Comparison of ENCODE assay signal across 9 cellular contexts in the genomic region with DNA sequence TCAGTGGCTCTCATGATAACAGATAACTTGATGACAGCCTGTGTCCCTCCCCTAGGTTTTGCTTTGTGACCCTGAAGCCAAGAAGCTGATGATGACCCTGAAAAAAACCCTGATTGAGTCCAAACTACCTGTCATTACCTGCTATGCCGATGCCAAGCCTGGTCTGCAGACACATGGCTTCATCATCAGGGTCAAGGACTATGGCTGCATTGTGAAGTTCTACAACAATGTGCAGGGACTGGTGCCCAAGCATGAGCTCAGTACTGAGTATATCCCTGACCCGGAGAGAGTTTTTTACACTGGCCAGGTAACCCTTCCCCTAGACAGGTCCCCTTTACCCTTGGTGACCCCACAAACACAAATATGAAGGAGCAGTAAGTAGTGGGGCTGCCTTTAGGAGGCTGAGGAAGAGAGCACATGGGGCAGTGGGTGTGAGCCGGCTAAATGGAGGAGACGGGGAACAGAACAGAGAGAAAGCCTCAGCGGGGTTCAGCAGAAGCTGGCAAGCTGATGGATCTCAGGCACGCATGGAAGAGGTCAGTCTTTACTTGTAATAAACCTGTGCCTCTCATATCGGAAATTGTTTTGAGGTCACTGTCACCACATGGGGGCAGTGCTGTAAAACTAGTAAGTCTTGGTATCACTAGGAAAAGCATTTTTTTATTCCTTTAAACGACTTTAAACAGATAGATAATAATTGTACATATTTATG. TPM values are rescaled to one million over a fixed set of nuclear protein-coding genes. Genes with fewer than 3 reads are reported as not detected.
A peak's percentile ranks its signal among the peaks of the same experiment; 100 is the strongest.
DNase-seq lines count a peak whose midpoint lies in the region; ATAC-seq and TF ChIP-seq lines count a peak whose summit lies in the region.
"Had no signal": no experiment of that assay in that cellular context is flagged by ENCODE, and none has a peak within 500 bp of the region (broad histone marks: within the 10 kb centered on the region; RNA-seq: fewer than 3 reads in every experiment).

No MANE protein-coding gene starts in this region.

- peaks cover 27 to 69% (median 50%) of the 10 kb centered on the region in 5 donors for H3K36me3 Mint-ChIP-seq in naive thymus-derived CD4-positive, alpha-beta T cell

- intact Hi-C loops in naive thymus-derived CD4-positive, alpha-beta T cell (cut with micrococcal nuclease) = loop anchor here (1.0 to 5.0 kb wide), 5 partner anchors 36 to 270 kb away; partner anchors contain the start of gene CALHM2 (in 1 of the 2)
- intact Hi-C loops in thyroid gland (cut with DNase I) = loop anchor here (2.0 to 10.0 kb wide), 2 partner anchors 68 to 268 kb away; no protein-coding TSS in a partner anchor

- CTCF ChIA-PET in GM10248 (lab: Yijun Ruan, JAX) = interaction anchor here (0.6 to 9.0 kb wide), 23 partner anchors 9 to 499 kb away, joined by 3 to 135 read pairs (median 7); partner anchors contain the start of genes ATP5MK, CALHM2, CALHM3 and CNNM2
- CTCF ChIA-PET in naive thymus-derived CD4-positive, alpha-beta T cell (lab: Charles Lee) = interaction anchor here (0.7 to 7.0 kb wide), 12 partner anchors 10 to 82 kb away, joined by 3 to 99 read pairs (median 4); partner anchors contain the start of genes CALHM2 and NEURL1

- H3K27ac ChIP-seq in naive thymus-derived CD4-positive, alpha-beta T cell (ENCODE audit: low read depth, low read length) = no peak overlapping the region
- no peak overlapping the region for H3K27ac ChIP-seq in thyroid gland

- no peaks in the 10 kb centered on the region for H3K27me3 Mint-ChIP-seq in naive thymus-derived CD4-positive, alpha-beta T cell

- H3K36me3 ChIP-seq in naive thymus-derived CD4-positive, alpha-beta T cell (ENCODE audit: control insufficient read depth in 2 of 3, insufficient read depth in 3 of 3, low read length in 3 of 3) = peaks cover 48 to 96% (median 49%) of the 10 kb centered on the region in 3 experiments
- H3K36me3 ChIP-seq in thyroid gland = peaks cover 86 to 92% of the 10 kb centered on the region in 2 donors

- TF ChIP-seq CTCF in GM10248 (IDR thresholded peaks at IDR 0.05; ENCODE audit: control extremely low read depth, extremely low read depth, low read depth, missing control alignments) (peak; percentile 63), epithelial cell of esophagus (IDR thresholded peaks at IDR 0.05; ENCODE audit: insufficient read depth, low read depth, low read length, missing control alignments) (peak; percentile 52), thyroid gland (IDR thresholded peaks at IDR 0.05) (peak in 4 of 6 experiments; percentile 45 to 62 (median 57))

- no peak overlapping the region for H3K27ac Mint-ChIP-seq in naive thymus-derived CD4-positive, alpha-beta T cell

- H3K9me3 ChIP-seq in naive thymus-derived CD4-positive, alpha-beta T cell (ENCODE audit: control insufficient read depth in 2 of 3, low read length in 3 of 3) = no peaks in the 10 kb centered on the region
- H3K9me3 ChIP-seq in thyroid gland = no peaks in the 10 kb centered on the region

- H3K4me3 ChIP-seq in epithelial cell of esophagus (ENCODE audit: low read length) (no peak overlapping the region), thyroid gland (replicated peaks in 1 of 3) (no peak overlapping the region)
- H3K4me3 ChIP-seq in naive thymus-derived CD4-positive, alpha-beta T cell (ENCODE audit: low read length) = no peak overlapping the region

- no peak overlapping the region for H3K4me3 Mint-ChIP-seq in naive thymus-derived CD4-positive, alpha-beta T cell

- ATAC-seq in naive thymus-derived CD4-positive, alpha-beta T cell = peak; percentile 64

- H3K4me1 Mint-ChIP-seq in naive thymus-derived CD4-positive, alpha-beta T cell = peaks cover 0 to 6% (median 0%) of the 10 kb centered on the region in 7 donors

- DNase-seq in A172 (ENCODE audit: low spot score) (peak; percentile 59), GM10248 (ENCODE audit: extremely low spot score) (peak; percentile 61), NCI-H226 (peak; percentile 7), epithelial cell of esophagus (ENCODE audit: low read depth) (peak; percentile 60), thyroid gland (peak; percentile 64 to 66), HPDE6-E6E7 (ENCODE audit: extremely low spot score) (no peak)
- peak; percentile 46 to 55 for DNase-seq in activated CD4-positive, alpha-beta T cell treated with anti-CD3 and anti-CD28 coated beads, Interleukin-2, amount 50 U/mL, for 48 hours
- peak; percentile 29 to 62 (median 52) for DNase-seq in naive thymus-derived CD4-positive, alpha-beta T cell

- TF ChIP-seq POLR2A in thyroid gland (IDR thresholded peaks at IDR 0.05) = no peak

- 54 to 62% methylated on average over 8 of the region's 8 CpGs for WGBS in thyroid gland, 2 donors

- no peaks in the 10 kb centered on the region for H3K4me1 ChIP-seq in naive thymus-derived CD4-positive, alpha-beta T cell (ENCODE audit: control insufficient read depth in 2 of 2, insufficient read depth in 2 of 2, low read length in 2 of 2)
- H3K4me1 ChIP-seq in thyroid gland = no peaks in the 10 kb centered on the region

- H3K9me3 Mint-ChIP-seq in naive thymus-derived CD4-positive, alpha-beta T cell = no peaks in the 10 kb centered on the region

- POLR2A ChIA-PET in GM10248 (lab: Yijun Ruan, JAX) = interaction anchor here (0.7 kb wide), 1 partner anchor 55 kb away, joined by 3 read pairs; no protein-coding TSS in a partner anchor
- POLR2A ChIA-PET in naive thymus-derived CD4-positive, alpha-beta T cell (lab: Charles Lee) = interaction anchor here (0.5 to 0.9 kb wide), 3 partner anchors 69 to 78 kb away, joined by 3 to 4 read pairs (median 3); no protein-coding TSS in a partner anchor

- no peaks in the 10 kb centered on the region for H3K27me3 ChIP-seq in naive thymus-derived CD4-positive, alpha-beta T cell (ENCODE audit: control insufficient read depth in 2 of 2, insufficient read depth in 2 of 2, low read length in 2 of 2)
- no peaks in the 10 kb centered on the region for H3K27me3 ChIP-seq in thyroid gland

RNA-seq across cellular contexts. Expression of gene PDCD11, which starts 20.2 kb away (rescaled TPM):
- total RNA-seq in A172 (2014; rRNA removed; shearing (Covaris generic)) = 28.7 and 33.7 TPM in 2 replicates
- total RNA-seq in naive thymus-derived CD4-positive, alpha-beta T cell = 10 to 100 TPM; 28.8 to 56.3 (median 38.8) TPM
- polyA plus RNA-seq in naive thymus-derived CD4-positive, alpha-beta T cell = 10 to 100 TPM in 1 of 2 donors, 1 to 10 TPM in 1; 7.5 to 15.9 TPM
- 10 to 100 TPM; 15.6 to 20.9 (median 19.0) TPM for total RNA-seq in thyroid gland

RNA-seq across cellular contexts. Expression of gene ATP5MK, which starts 20.3 kb away (rescaled TPM):
- 854 and 1,006 TPM in 2 replicates for total RNA-seq in A172 (2014; rRNA removed; shearing (Covaris generic))
- total RNA-seq in naive thymus-derived CD4-positive, alpha-beta T cell = 100 to 1,000 TPM; 106 to 334 (median 120) TPM
- polyA plus RNA-seq in naive thymus-derived CD4-positive, alpha-beta T cell = 100 to 1,000 TPM; 339 to 525 TPM
- total RNA-seq in thyroid gland = 100 to 1,000 TPM; 127 to 604 (median 265) TPM

RNA-seq across cellular contexts. Expression of gene CALHM2, which starts 35.6 kb away (rescaled TPM):
- 24.5 and 26.0 TPM in 2 replicates for total RNA-seq in A172 (2014; rRNA removed; shearing (Covaris generic))
- 10 to 100 TPM in 4 of 5 experiments, 1 to 10 TPM in 1; 3.4 to 67.2 (median 19.3) TPM for total RNA-seq in naive thymus-derived CD4-positive, alpha-beta T cell
- polyA plus RNA-seq in naive thymus-derived CD4-positive, alpha-beta T cell = 1 to 10 TPM; 2.0 to 6.4 TPM
- 10 to 100 TPM; 16.0 to 47.3 (median 32.8) TPM for total RNA-seq in thyroid gland

RNA-seq across cellular contexts. Expression of gene CALHM1, which starts 42.1 kb away (rescaled TPM):
- not detected in 2 replicates for total RNA-seq in A172 (2014; rRNA removed; shearing (Covaris generic))
- not detected for total RNA-seq in naive thymus-derived CD4-positive, alpha-beta T cell
- not detected for polyA plus RNA-seq in naive thymus-derived CD4-positive, alpha-beta T cell
- total RNA-seq in thyroid gland = not detected
- total RNA-seq: lower leg skin had no signal

RNA-seq across cellular contexts. Expression of gene TAF5, which starts 48.8 kb away (rescaled TPM):
- total RNA-seq in A172 (2014; rRNA removed; shearing (Covaris generic)) = 11.7 and 13.4 TPM in 2 replicates
- 1 to 10 TPM; 4.7 to 8.9 (median 7.1) TPM for total RNA-seq in naive thymus-derived CD4-positive, alpha-beta T cell
- 1 to 10 TPM; 2.4 to 4.4 TPM for polyA plus RNA-seq in naive thymus-derived CD4-positive, alpha-beta T cell
- 1 to 10 TPM; 4.0 to 7.0 (median 6.2) TPM for total RNA-seq in thyroid gland
